9 cellular contexts compared by ENCODE assay signal in genomic region chr2:222722327-222722946, GRCh38. TPM values are rescaled to one million over a fixed set of nuclear protein-coding genes. Genes with fewer than 3 reads are reported as not detected.
DNase-seq lines count a peak whose midpoint lies in the region; ATAC-seq lines count a peak whose summit lies in the region.
"Had no signal": no experiment of that assay in that cellular context is flagged by ENCODE, and none has a peak within 500 bp of the region (broad histone marks: within the 10 kb centered on the region; RNA-seq: fewer than 3 reads in every experiment).

No MANE protein-coding gene starts in this region.

- H3K4me3 Mint-ChIP-seq in T-cell = no peak overlapping the region

- intact Hi-C loops in posterior vena cava (cut with DNase I) = no loop called here

- H3K4me1 Mint-ChIP-seq in T-cell = no peaks in the 10 kb centered on the region

- no peaks in the 10 kb centered on the region for H3K9me3 Mint-ChIP-seq in T-cell

- CTCF ChIA-PET in T-cell (lab: Charles Lee) = interaction anchor here in 1 of 2 donors (1.0 kb wide), 1 partner anchor 16 kb away, joined by 3 read pairs; no protein-coding TSS in a partner anchor

- no peak overlapping the region for H3K27ac ChIP-seq in caudate nucleus (ENCODE audit: low read depth, low read length)

- POLR2A ChIA-PET in T-cell (lab: Charles Lee) = no interaction called here

- ATAC-seq in GM18499 (IDR thresholded peaks at IDR 0.05; ENCODE audit: insufficient read depth, unreplicated experiment) = peak; percentile 98
- peak; percentile 100 for ATAC-seq in GM21619 (IDR thresholded peaks at IDR 0.05; ENCODE audit: unreplicated experiment)
- peak; percentile 99 for ATAC-seq in HG03460 (IDR thresholded peaks at IDR 0.05; ENCODE audit: unreplicated experiment)
- ATAC-seq in T-cell (replicated peaks in 1 of 4) = no peak

- H3K27ac Mint-ChIP-seq in T-cell = no peak overlapping the region

- DNase-seq in germinal center (ENCODE audit: low spot score) = peak; percentile 8
- DNase-seq in T-cell = no peak
- no peak for DNase-seq in NCI-H82 treated with DMSO at 0.1 percent for 48 hours (lab: John Stamatoyannopoulos, UW; ENCODE audit: unreplicated experiment)
- no peak for DNase-seq in posterior vena cava (ENCODE audit: low spot score)
- no peak for DNase-seq in caudate nucleus (lab: John Stamatoyannopoulos, UW)
- DNase-seq: NCI-H82 had no signal

- H3K36me3 Mint-ChIP-seq in T-cell = no peaks in the 10 kb centered on the region

- peaks cover 0 to 5% of the 10 kb centered on the region in 2 donors for H3K27me3 Mint-ChIP-seq in T-cell

RNA-seq across cellular contexts. Expression of gene MOGAT1, which starts 51.0 kb away (rescaled TPM):
- not detected for total RNA-seq in T-cell
- not detected for total RNA-seq in posterior vena cava

Comparison
In these comparisons a context has a peak if more than half of its experiments do, and no peak if none do; other contexts are left out.
1. ATAC-seq: peak in GM18499 (single experiment), GM21619 (single experiment) and HG03460 (single experiment); none in T-cell (0 of 4).